ENCODE assay signal across 8 cellular contexts in genomic region chr2:162301151-162301804, GRCh38. TPM values are rescaled to one million over a fixed set of nuclear protein-coding genes. Genes with fewer than 3 reads are reported as not detected.
A peak's percentile ranks its signal among the peaks of the same experiment; 100 is the strongest.
DNase-seq lines count a peak whose midpoint lies in the region; TF ChIP-seq lines count a peak whose summit lies in the region.

No MANE protein-coding gene starts in this region.

- POLR2A ChIA-PET in GM10248 (lab: Yijun Ruan, JAX) (no interaction called here), HEK293 (lab: Yijun Ruan, JAX) (no interaction called here)

- no peaks in the 10 kb centered on the region for H3K9me3 ChIP-seq in HEK293 (ENCODE audit: control insufficient read depth, insufficient read depth, low read depth, low read length)

- 10 to 11% methylated on average over 6 of the region's 6 CpGs for WGBS in lower leg skin, 2 donors

- TF ChIP-seq CTCF in GM10248 (IDR thresholded peaks at IDR 0.05; ENCODE audit: control extremely low read depth, extremely low read depth, low read depth, missing control alignments) (peak; percentile 83), HEK293 (tag by site-specific recombination; IDR thresholded peaks at IDR 0.05) (0 out of 2 replicates have a peak, but pooled peaks have one; percentile 10), NB4 (IDR thresholded peaks at IDR 0.05; ENCODE audit: low read depth, low read length) (peak; percentile 72), lower leg skin (IDR thresholded peaks at IDR 0.05) (no peak)

- H3K4me3 ChIP-seq in HEK293 (ENCODE audit: low read depth, low read length): no peak overlapping the region
- H3K4me3 ChIP-seq in NB4 (ENCODE audit: low read depth, low read length): no peak overlapping the region
- no peak overlapping the region for H3K4me3 ChIP-seq in lower leg skin (ENCODE audit: low read depth, poor library complexity, severe bottlenecking)

- TF ChIP-seq POLR2A in NB4 (IDR thresholded peaks at IDR 0.05; ENCODE audit: extremely low read depth, insufficient read length): no peak
- TF ChIP-seq POLR2A in lower leg skin (IDR thresholded peaks at IDR 0.05): no peak

- CTCF ChIA-PET in GM10248 (lab: Yijun Ruan, JAX) (interaction anchor here (0.6 to 13.1 kb wide), 12 partner anchors 8 to 153 kb away, joined by 3 to 210 read pairs (median 8); partner anchors contain the start of genes GCA and IFIH1), HEK293 (lab: Yijun Ruan, JAX) (interaction anchor here (0.5 to 8.8 kb wide), 14 partner anchors 11 to 407 kb away, joined by 3 to 130 read pairs (median 4); partner anchors contain the start of genes GCG and IFIH1)

- H3K36me3 ChIP-seq in HEK293 (ENCODE audit: control insufficient read depth in 2 of 2, insufficient read depth in 1 of 2, low read length in 2 of 2): no peaks in the 10 kb centered on the region

- DNase-seq in GM10248 (ENCODE audit: extremely low spot score) (peak; percentile 27), NB4 (ENCODE audit: low read depth) (peak; percentile 76), SW480 (ENCODE audit: low spot score) (peak; percentile 62), astrocyte of the hippocampus (ENCODE audit: low read depth, low spot score) (peak; percentile 72), iPS-NIHi7 (ENCODE audit: extremely low spot score) (peak; percentile 11), lower leg skin (ENCODE audit: low spot score in 2 of 2) (no peak)
- peak; percentile 17 to 44 for DNase-seq in stimulated activated CD4-positive, alpha-beta T cell treated with anti-CD3 and anti-CD28 coated beads, Interleukin-1b, Interleukin-23, amount 100 ng/mL, for 4 hours (ENCODE audit: low read depth in 2 of 2)

- intact Hi-C loops in lower leg skin (cut with DNase I; ENCODE audit: low total_unique reads): no loop called here

- no peaks in the 10 kb centered on the region for H3K4me1 ChIP-seq in HEK293 (ENCODE audit: control insufficient read depth, insufficient read depth, low read length)

- H3K27ac ChIP-seq in HEK293 (ENCODE audit: extremely low read depth, low read depth, low read length): no peak overlapping the region

TF ChIP-seq in HEK293, 187 proteins besides CTCF, POLR2A, EP300 and RAD21:
- no peak for TF ChIP-seq ZSCAN18 (tag by site-specific recombination; IDR thresholded peaks at IDR 0.05)
- peak; percentile 52 for TF ChIP-seq ZNF654 (tag by site-specific recombination; IDR thresholded peaks at IDR 0.05; ENCODE audit: low read depth)

RNA-seq across cellular contexts. Expression of gene IFIH1, which starts 17.2 kb away (rescaled TPM):
- total RNA-seq in lower leg skin: 10 to 100 TPM in 1 of 4 donors, 1 to 10 TPM in 3; 7.9 to 15.8 (median 8.7) TPM

RNA-seq across cellular contexts. Expression of gene GCA, which starts 42.7 kb away (rescaled TPM):
- total RNA-seq in lower leg skin: 10 to 100 TPM in 3 of 4 donors, 1 to 10 TPM in 1; 7.5 to 32.6 (median 20.2) TPM

RNA-seq across cellular contexts. Expression of gene FAP, which starts 58.0 kb away (rescaled TPM):
- total RNA-seq in lower leg skin: 1 to 10 TPM; 1.7 to 8.7 (median 2.5) TPM

Comparison
In these comparisons a context has a peak if more than half of its experiments do, and no peak if none do; other contexts are left out.
1. DNase-seq: peak in GM10248 (single experiment), NB4 (single experiment), SW480 (single experiment), astrocyte of the hippocampus (single experiment), iPS-NIHi7 (single experiment) and stimulated activated CD4-positive, alpha-beta T cell treated with anti-CD3 and anti-CD28 coated beads, Interleukin-1b, Interleukin-23, amount 100 ng/mL, for 4 hours (2 of 2); none in lower leg skin (0 of 2).
2. CTCF ChIP-seq: peak in GM10248 (single experiment), HEK293 (single experiment) and NB4 (single experiment); none in lower leg skin (0 of 3).